ENCODE assay signal across 1 cellular context in the genomic region with DNA sequence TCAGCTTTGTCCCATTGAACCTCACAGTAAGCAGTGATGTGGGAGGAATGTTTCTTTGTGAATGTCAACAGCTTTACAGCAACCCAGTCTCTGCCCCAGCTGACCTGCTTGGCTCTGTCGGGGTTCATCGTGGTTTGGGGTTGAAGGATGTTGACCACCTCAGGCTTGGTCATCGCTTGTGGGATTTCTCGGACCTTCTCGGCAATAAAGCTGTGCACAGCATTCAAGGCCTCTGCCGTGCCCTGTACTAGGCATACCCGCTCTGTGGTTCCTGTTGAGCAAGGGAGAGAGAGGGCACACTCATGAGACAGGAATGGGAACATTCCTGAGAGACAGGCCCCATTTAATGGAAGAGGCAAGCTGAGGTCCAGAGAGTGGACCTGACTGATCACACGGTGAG.
TF ChIP-seq lines count a peak whose summit lies in the region.

No MANE protein-coding gene starts in this region.

TF ChIP-seq in WTC11, 78 proteins besides CTCF, POLR2A, EP300 and RAD21 (continued from another document):
- TF ChIP-seq, protein P1, sequence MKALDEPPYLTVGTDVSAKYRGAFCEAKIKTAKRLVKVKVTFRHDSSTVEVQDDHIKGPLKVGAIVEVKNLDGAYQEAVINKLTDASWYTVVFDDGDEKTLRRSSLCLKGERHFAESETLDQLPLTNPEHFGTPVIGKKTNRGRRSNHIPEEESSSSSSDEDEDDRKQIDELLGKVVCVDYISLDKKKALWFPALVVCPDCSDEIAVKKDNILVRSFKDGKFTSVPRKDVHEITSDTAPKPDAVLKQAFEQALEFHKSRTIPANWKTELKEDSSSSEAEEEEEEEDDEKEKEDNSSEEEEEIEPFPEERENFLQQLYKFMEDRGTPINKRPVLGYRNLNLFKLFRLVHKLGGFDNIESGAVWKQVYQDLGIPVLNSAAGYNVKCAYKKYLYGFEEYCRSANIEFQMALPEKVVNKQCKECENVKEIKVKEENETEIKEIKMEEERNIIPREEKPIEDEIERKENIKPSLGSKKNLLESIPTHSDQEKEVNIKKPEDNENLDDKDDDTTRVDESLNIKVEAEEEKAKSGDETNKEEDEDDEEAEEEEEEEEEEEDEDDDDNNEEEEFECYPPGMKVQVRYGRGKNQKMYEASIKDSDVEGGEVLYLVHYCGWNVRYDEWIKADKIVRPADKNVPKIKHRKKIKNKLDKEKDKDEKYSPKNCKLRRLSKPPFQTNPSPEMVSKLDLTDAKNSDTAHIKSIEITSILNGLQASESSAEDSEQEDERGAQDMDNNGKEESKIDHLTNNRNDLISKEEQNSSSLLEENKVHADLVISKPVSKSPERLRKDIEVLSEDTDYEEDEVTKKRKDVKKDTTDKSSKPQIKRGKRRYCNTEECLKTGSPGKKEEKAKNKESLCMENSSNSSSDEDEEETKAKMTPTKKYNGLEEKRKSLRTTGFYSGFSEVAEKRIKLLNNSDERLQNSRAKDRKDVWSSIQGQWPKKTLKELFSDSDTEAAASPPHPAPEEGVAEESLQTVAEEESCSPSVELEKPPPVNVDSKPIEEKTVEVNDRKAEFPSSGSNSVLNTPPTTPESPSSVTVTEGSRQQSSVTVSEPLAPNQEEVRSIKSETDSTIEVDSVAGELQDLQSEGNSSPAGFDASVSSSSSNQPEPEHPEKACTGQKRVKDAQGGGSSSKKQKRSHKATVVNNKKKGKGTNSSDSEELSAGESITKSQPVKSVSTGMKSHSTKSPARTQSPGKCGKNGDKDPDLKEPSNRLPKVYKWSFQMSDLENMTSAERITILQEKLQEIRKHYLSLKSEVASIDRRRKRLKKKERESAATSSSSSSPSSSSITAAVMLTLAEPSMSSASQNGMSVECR (CRISPR knock-in tag; IDR thresholded peaks at IDR 0.05; ENCODE audit: borderline replicate concordance): no peak
- TF ChIP-seq ELF4 (CRISPR knock-in tag; IDR thresholded peaks at IDR 0.05; ENCODE audit: low read depth): no peak
